In the genomic region with DNA sequence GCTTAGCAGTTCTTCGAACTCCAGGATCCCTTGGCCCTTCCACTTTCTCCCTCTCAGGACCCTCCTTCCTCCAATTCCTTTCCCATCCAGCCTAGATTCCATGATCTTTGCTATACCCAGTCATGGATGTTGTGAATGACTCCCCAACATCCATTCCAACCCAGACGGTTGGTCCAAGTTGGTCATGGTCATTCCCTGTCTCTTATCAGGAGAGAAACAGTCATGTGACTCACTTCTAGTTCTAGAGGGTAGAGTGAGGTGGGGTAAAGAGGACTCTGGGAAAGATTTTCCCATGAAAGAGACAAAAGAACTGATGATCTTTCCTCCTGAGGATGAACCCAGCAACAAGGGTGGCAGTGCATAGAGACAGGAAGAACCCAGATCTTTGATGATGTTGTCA, we compare ENCODE assay signal across 18 cellular contexts. TPM values are rescaled to one million over a fixed set of nuclear protein-coding genes. Genes with fewer than 3 reads are reported as not detected.
DNase-seq lines count a peak whose midpoint lies in the region; ATAC-seq, FAIRE-seq and TF ChIP-seq lines count a peak whose summit lies in the region.
"Had no signal": no experiment of that assay in that cellular context is flagged by ENCODE, and none has a peak within 500 bp of the region (broad histone marks: within the 10 kb centered on the region; RNA-seq: fewer than 3 reads in every experiment).

No MANE protein-coding gene starts in this region.

- no peak for FAIRE-seq in astrocyte (lab: Jason Lieb, UNC)
- FAIRE-seq: G401.6, GM12891, H1, HepG2 had no signal

- H3K4me2 ChIP-seq in PC-3 (ENCODE audit: low read length) (no peak overlapping the region), astrocyte (ENCODE audit: low read length) (no peak overlapping the region)
- H3K4me2 ChIP-seq: BLaER1 had no signal

- H3K27me3 Mint-ChIP-seq in activated CD4-positive, alpha-beta T cell treated with anti-CD3 and anti-CD28 coated beads, Interleukin-2, amount 10 ng/mL, durations not matched to agents 24 days and 14 days = peaks cover 6% of the 10 kb centered on the region
- H3K27me3 Mint-ChIP-seq in astrocyte (ENCODE audit: low read depth, unreplicated experiment) = peaks cover 33% of the 10 kb centered on the region
- H3K27me3 Mint-ChIP-seq in stimulated activated memory B cell treated with anti-CD40 and anti-IgM and Interleukin-4, amounts not matched to agents 10 μg/mL and 1 μg/mL and 100 μg/mL, for 72 hours = no peaks in the 10 kb centered on the region

- POLR2A ChIA-PET in PC-3 (lab: Charles Lee; ENCODE audit: unreplicated experiment) = no interaction called here

- H3F3A ChIP-seq in PC-3 (ENCODE audit: low read length, unreplicated experiment) = no peaks in the 10 kb centered on the region

- no peak overlapping the region for H3K9ac ChIP-seq in PC-3 (ENCODE audit: low read length)
- H3K9ac ChIP-seq in astrocyte (ENCODE audit: low read length) = no peak overlapping the region
- H3K9ac ChIP-seq: BLaER1 had no signal

- peak overlapping the region; percentile 21 for H3K27ac Mint-ChIP-seq in activated CD4-positive, alpha-beta T cell treated with anti-CD3 and anti-CD28 coated beads, Interleukin-2, amount 10 ng/mL, durations not matched to agents 24 days and 14 days
- peak overlapping the region; percentile 92 for H3K27ac Mint-ChIP-seq in astrocyte (ENCODE audit: unreplicated experiment)
- peak overlapping the region; percentile 4 for H3K27ac Mint-ChIP-seq in stimulated activated memory B cell treated with anti-CD40 and anti-IgM and Interleukin-4, amounts not matched to agents 10 μg/mL and 1 μg/mL and 100 μg/mL, for 72 hours

- H3K4me3 ChIP-seq in PC-3 (ENCODE audit: low read length) = no peak overlapping the region
- no peak overlapping the region for H3K4me3 ChIP-seq in astrocyte (ENCODE audit: insufficient read depth, low read depth, low read length)
- H3K4me3 ChIP-seq in uterus = no peak overlapping the region
- H3K4me3 ChIP-seq: BLaER1, HAP-1 had no signal

- no peaks in the 10 kb centered on the region for H3K36me3 Mint-ChIP-seq in activated CD4-positive, alpha-beta T cell treated with anti-CD3 and anti-CD28 coated beads, Interleukin-2, amount 10 ng/mL, durations not matched to agents 24 days and 14 days (ENCODE audit: low read depth)
- H3K36me3 Mint-ChIP-seq in astrocyte (ENCODE audit: low read depth, unreplicated experiment) = no peaks in the 10 kb centered on the region
- H3K36me3 Mint-ChIP-seq in stimulated activated memory B cell treated with anti-CD40 and anti-IgM and Interleukin-4, amounts not matched to agents 10 μg/mL and 1 μg/mL and 100 μg/mL, for 72 hours = no peaks in the 10 kb centered on the region

- H2AFZ ChIP-seq in PC-3 (ENCODE audit: low read length) = no peak overlapping the region
- no peak overlapping the region for H2AFZ ChIP-seq in astrocyte (ENCODE audit: low read depth, low read length)

- no peaks in the 10 kb centered on the region; the same call in 1 of the 2 replicates for H3K9me2 ChIP-seq in PC-3 (replicated peaks; ENCODE audit: low read length)

- H3K9me3 ChIP-seq in PC-3 (ENCODE audit: low read length) (no peaks in the 10 kb centered on the region), astrocyte (ENCODE audit: insufficient read depth, low read depth, low read length) (no peaks in the 10 kb centered on the region), uterus (no peaks in the 10 kb centered on the region)
- H3K9me3 ChIP-seq: BLaER1, HAP-1 had no signal

- no peak for TF ChIP-seq POLR2A in uterus (IDR thresholded peaks at IDR 0.05)

- peaks cover 18% of the 10 kb centered on the region for H3K4me1 ChIP-seq in PC-3 (ENCODE audit: insufficient read depth, low read length)
- peaks cover 5% of the 10 kb centered on the region for H3K4me1 ChIP-seq in astrocyte (ENCODE audit: insufficient read depth, low read length)
- no peaks in the 10 kb centered on the region for H3K4me1 ChIP-seq in uterus
- H3K4me1 ChIP-seq: HAP-1 had no signal

- no peak overlapping the region for H3K4me3 Mint-ChIP-seq in activated CD4-positive, alpha-beta T cell treated with anti-CD3 and anti-CD28 coated beads, Interleukin-2, amount 10 ng/mL, durations not matched to agents 24 days and 14 days
- H3K4me3 Mint-ChIP-seq in astrocyte (ENCODE audit: unreplicated experiment) = no peak overlapping the region
- H3K4me3 Mint-ChIP-seq in stimulated activated memory B cell treated with anti-CD40 and anti-IgM and Interleukin-4, amounts not matched to agents 10 μg/mL and 1 μg/mL and 100 μg/mL, for 72 hours = no peak overlapping the region
- H3K4me3 Mint-ChIP-seq: CD8-positive, alpha-beta memory T cell had no signal

- H3K4me1 Mint-ChIP-seq in activated CD4-positive, alpha-beta T cell treated with anti-CD3 and anti-CD28 coated beads, Interleukin-2, amount 10 ng/mL, durations not matched to agents 24 days and 14 days = peaks cover 33% of the 10 kb centered on the region
- peaks cover 11% of the 10 kb centered on the region for H3K4me1 Mint-ChIP-seq in astrocyte (ENCODE audit: low read depth, unreplicated experiment)
- H3K4me1 Mint-ChIP-seq in stimulated activated memory B cell treated with anti-CD40 and anti-IgM and Interleukin-4, amounts not matched to agents 10 μg/mL and 1 μg/mL and 100 μg/mL, for 72 hours = peaks cover 42% of the 10 kb centered on the region

- peaks cover 13% of the 10 kb centered on the region for H3K9me3 Mint-ChIP-seq in activated CD4-positive, alpha-beta T cell treated with anti-CD3 and anti-CD28 coated beads, Interleukin-2, amount 10 ng/mL, durations not matched to agents 24 days and 14 days
- H3K9me3 Mint-ChIP-seq in astrocyte (ENCODE audit: unreplicated experiment) = peaks cover 6% of the 10 kb centered on the region
- H3K9me3 Mint-ChIP-seq in stimulated activated memory B cell treated with anti-CD40 and anti-IgM and Interleukin-4, amounts not matched to agents 10 μg/mL and 1 μg/mL and 100 μg/mL, for 72 hours = no peaks in the 10 kb centered on the region
- H3K9me3 Mint-ChIP-seq: CD8-positive, alpha-beta memory T cell had no signal

- no TSS peak for BruUV-seq in PC-3 (replicated peaks; lab: Mats Ljungman, UMichigan)

- H3K27ac ChIP-seq in PC-3 (ENCODE audit: low read length) (peak overlapping the region; percentile 77), astrocyte (ENCODE audit: low read depth, low read length) (no peak overlapping the region), uterus (no peak overlapping the region)
- H3K27ac ChIP-seq: BLaER1 had no signal

- no peaks in the 10 kb centered on the region for H3K36me3 ChIP-seq in PC-3 (ENCODE audit: low read depth, low read length)
- no peaks in the 10 kb centered on the region for H3K36me3 ChIP-seq in astrocyte (ENCODE audit: insufficient read depth, low read length)
- H3K36me3 ChIP-seq in uterus = no peaks in the 10 kb centered on the region
- H3K36me3 ChIP-seq: BLaER1, HAP-1 had no signal

- TF ChIP-seq CTCF in PC-3 (conservative IDR thresholded peaks at IDR 0.05; ENCODE audit: low read depth, low read length) = no peak
- TF ChIP-seq CTCF in astrocyte (IDR thresholded peaks at IDR 0.05; ENCODE audit: insufficient read depth, low read depth, low read length) = no peak
- TF ChIP-seq CTCF in uterus (IDR thresholded peaks at IDR 0.05) = no peak

- intact Hi-C loops in activated CD4-positive, alpha-beta T cell treated with anti-CD3 and anti-CD28 coated beads, Interleukin-2, amount 10 ng/mL, durations not matched to agents 24 days and 14 days (cut with micrococcal nuclease) = no loop called here
- intact Hi-C loops in PC-3 (cut with micrococcal nuclease) = no loop called here
- intact Hi-C loops in uterus (cut with DNase I; ENCODE audit: low total_unique reads) = no loop called here

- H4K20me1 ChIP-seq in PC-3 (ENCODE audit: low read length) (no peaks in the 10 kb centered on the region), astrocyte (ENCODE audit: insufficient read depth, low read length) (no peaks in the 10 kb centered on the region)
- H4K20me1 ChIP-seq: BLaER1 had no signal

- ATAC-seq in PC-3 = no peak
- ATAC-seq in stimulated activated memory B cell treated with anti-CD40 and anti-IgM and Interleukin-4, amounts not matched to agents 10 μg/mL and 1 μg/mL and 100 μg/mL, for 72 hours = no peak

- H3K79me2 ChIP-seq in PC-3 (ENCODE audit: low read length) = no peaks in the 10 kb centered on the region
- H3K79me2 ChIP-seq in astrocyte (ENCODE audit: insufficient read depth, low read length) = no peaks in the 10 kb centered on the region

- CTCF ChIA-PET in PC-3 (lab: Charles Lee) = no interaction called here

- H3K27me3 ChIP-seq in PC-3 (ENCODE audit: low read length) (no peaks in the 10 kb centered on the region), astrocyte (ENCODE audit: insufficient read depth, low read length) (peaks cover 26% of the 10 kb centered on the region), uterus (no peaks in the 10 kb centered on the region)
- H3K27me3 ChIP-seq: BLaER1 had no signal

- DNase-seq in activated CD4-positive, alpha-beta T cell treated with anti-CD3 and anti-CD28 coated beads, Interleukin-2, amount 10 ng/mL, durations not matched to agents 24 days and 14 days = no peak
- no peak for DNase-seq in activated CD4-positive, alpha-beta T cell treated with anti-CD3 and anti-CD28 coated beads for 48 hours
- DNase-seq in PC-3 = no peak
- DNase-seq in astrocyte (ENCODE audit: low read depth) = no peak
- no peak for DNase-seq in COLO829 (ENCODE audit: low spot score)
- no peak for DNase-seq in uterus
- DNase-seq: 8988T; AML-193; CD8-positive, alpha-beta memory T cell; DMS79 had no signal

RNA-seq across cellular contexts. Expression of a gene that starts 9.2 kb away (rescaled TPM):
- 6.2 and 7.0 TPM in 2 replicates for total RNA-seq in activated CD4-positive, alpha-beta T cell treated with anti-CD3 and anti-CD28 coated beads, Interleukin-2, amount 10 ng/mL, durations not matched to agents 24 days and 14 days
- total RNA-seq in PC-3 (2014; rRNA removed) (1.6 and 6.0 TPM in 2 replicates), astrocyte (0.07 TPM in 1 of 2 replicates, not detected in the other), uterus (1 to 10 TPM; 1.0 to 7.7 (median 3.1) TPM)
- total RNA-seq: HT1080 had no signal

Comparison
In these comparisons a context has a peak if more than half of its experiments do, and no peak if none do; other contexts are left out.
1. H3K27ac Mint-ChIP-seq: peak in every context shown above with its lines; median percentile 92 in astrocyte; 21 in activated CD4-positive, alpha-beta T cell treated with anti-CD3 and anti-CD28 coated beads, Interleukin-2, amount 10 ng/mL, durations not matched to agents 24 days and 14 days; 4 in stimulated activated memory B cell treated with anti-CD40 and anti-IgM and Interleukin-4, amounts not matched to agents 10 μg/mL and 1 μg/mL and 100 μg/mL, for 72 hours.